In genomic region chr18:9658111-9658641, GRCh38 we compare ENCODE assay signal across 1 cellular context.
TF ChIP-seq lines count a peak whose summit lies in the region.

No MANE protein-coding gene starts in this region.

TF ChIP-seq in K562, 482 proteins besides CTCF, POLR2A, EP300 and RAD21:
- TF ChIP-seq MXI1 (IDR thresholded peaks at IDR 0.05; ENCODE audit: low read depth, low read length) = no peak
- no peak for TF ChIP-seq BRCA1 (IDR thresholded peaks at IDR 0.05)
- TF ChIP-seq BRCA1 (CRISPR knock-in tag; IDR thresholded peaks at IDR 0.05) = no peak
- no peak for TF ChIP-seq HDGF (IDR thresholded peaks at IDR 0.05)
- no peak for TF ChIP-seq TCF3 (CRISPR knock-in tag; IDR thresholded peaks at IDR 0.05)
- TF ChIP-seq YBX1 (IDR thresholded peaks at IDR 0.05) = no peak
- no peak for TF ChIP-seq E2F3 (CRISPR knock-in tag; IDR thresholded peaks at IDR 0.05)
- TF ChIP-seq ZNF184 (CRISPR knock-in tag; IDR thresholded peaks at IDR 0.05) = no peak
- no peak for TF ChIP-seq ZNF280A (IDR thresholded peaks at IDR 0.05; ENCODE audit: low read depth, partially characterized antibody)
- TF ChIP-seq ZNF175 (CRISPR knock-in tag; IDR thresholded peaks at IDR 0.05; ENCODE audit: low read depth) = no peak
- TF ChIP-seq NR2C2 (CRISPR knock-in tag; IDR thresholded peaks at IDR 0.05) = no peak
- TF ChIP-seq NR2C2 (tag; IDR thresholded peaks at IDR 0.05) = no peak
- no peak for TF ChIP-seq HDAC8 (tag; IDR thresholded peaks at IDR 0.05)
- no peak for TF ChIP-seq USF1 (CRISPR knock-in tag; IDR thresholded peaks at IDR 0.05)
- TF ChIP-seq MLX (CRISPR knock-in tag; conservative IDR thresholded peaks at IDR 0.05) = no peak
- TF ChIP-seq PCBP1 (IDR thresholded peaks at IDR 0.05; ENCODE audit: low read depth, low read length, poor library complexity, severe bottlenecking) = no peak
- no peak for TF ChIP-seq CBX1 (IDR thresholded peaks at IDR 0.05; ENCODE audit: low read depth)
- TF ChIP-seq HNRNPL (IDR thresholded peaks at IDR 0.05; ENCODE audit: low read depth, low read length) = no peak
- no peak for TF ChIP-seq CBX8 (IDR thresholded peaks at IDR 0.05; ENCODE audit: borderline replicate concordance, extremely low read depth, low read depth, low read length, poor library complexity, severe bottlenecking)
- TF ChIP-seq ZNF41 (CRISPR knock-in tag; conservative IDR thresholded peaks at IDR 0.05) = no peak
- no peak for TF ChIP-seq LCOR (CRISPR knock-in tag; IDR thresholded peaks at IDR 0.05)
- no peak for TF ChIP-seq PML (IDR thresholded peaks at IDR 0.05; ENCODE audit: low read length)
